Comparison of ENCODE assay signal across 11 cellular contexts in the genomic region with DNA sequence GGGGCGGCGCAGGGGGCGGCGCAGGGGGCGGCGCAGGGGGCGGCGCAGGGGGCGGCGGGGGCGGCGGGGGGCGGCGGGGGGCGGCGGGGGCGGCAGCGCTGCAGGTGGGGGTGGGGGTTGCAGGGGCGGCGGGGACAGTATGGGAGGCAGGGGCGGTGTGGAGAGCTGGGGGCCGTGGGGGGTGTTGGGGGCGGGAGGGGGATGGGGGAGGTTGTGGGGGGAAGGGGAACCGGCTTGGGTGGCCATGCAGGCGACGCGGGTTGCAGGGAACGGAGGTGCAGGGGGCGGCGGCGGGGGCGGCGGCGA. TPM values are rescaled to one million over a fixed set of nuclear protein-coding genes. Genes with fewer than 3 reads are reported as not detected.
DNase-seq lines count a peak whose midpoint lies in the region; ATAC-seq, FAIRE-seq and TF ChIP-seq lines count a peak whose summit lies in the region.
"Had no signal": no experiment of that assay in that cellular context is flagged by ENCODE, and none has a peak within 500 bp of the region (broad histone marks: within the 10 kb centered on the region; RNA-seq: fewer than 3 reads in every experiment).

No MANE protein-coding gene starts in this region.

- no peaks in the 10 kb centered on the region for H3K9me3 ChIP-seq in esophagus squamous epithelium
- H3K9me3 ChIP-seq in small intestine (ENCODE audit: control insufficient read depth, low read depth): no peaks in the 10 kb centered on the region

- peak overlapping the region; percentile 45 for H3K4me3 ChIP-seq in GM12875 (ENCODE audit: low read depth, low read length)
- H3K4me3 ChIP-seq in esophagus squamous epithelium: peak overlapping the region; percentile 23 to 70 (median 42)
- H3K4me3 ChIP-seq in skin epidermis: peak overlapping the region; percentile 31 to 50 (median 35)
- peak overlapping the region in 1 of 2 donors; percentile 50 for H3K4me3 ChIP-seq in small intestine (ENCODE audit: low read depth in 1 of 2, low read length in 2 of 2)

- no peak for FAIRE-seq in small intestine (lab: Jason Lieb, UNC)
- FAIRE-seq: G401.6 had no signal

- no peak for ATAC-seq in GM18517 (IDR thresholded peaks at IDR 0.05; ENCODE audit: unreplicated experiment)

- H3K27me3 ChIP-seq in esophagus squamous epithelium: peaks cover 0 to 48% (median 0%) of the 10 kb centered on the region in 4 donors
- no peaks in the 10 kb centered on the region for H3K27me3 ChIP-seq in small intestine (ENCODE audit: control insufficient read depth in 2 of 2, insufficient read depth in 2 of 2, low read length in 2 of 2)

- no CpG with 5 or more reads among the region's 34 CpGs for WGBS in esophagus squamous epithelium, 2 donors
- WGBS in small intestine, 3 donors: 0 to 4% (median 1%) methylated on average over 1 to 20 of the region's 34 CpGs

- H3K4me1 ChIP-seq in esophagus squamous epithelium (peaks cover 6 to 39% (median 15%) of the 10 kb centered on the region in 3 donors), small intestine (ENCODE audit: control insufficient read depth in 2 of 2, insufficient read depth in 1 of 2, low read depth in 1 of 2, low read length in 1 of 2) (peaks cover 0 to 10% of the 10 kb centered on the region in 2 donors)

- H3K27ac ChIP-seq in esophagus squamous epithelium (peak overlapping the region; percentile 56 to 94 (median 78)), skin epidermis (peak overlapping the region in 16 of 21 experiments; percentile 8 to 77 (median 58)), small intestine (ENCODE audit: low read depth in 1 of 2, low read length in 1 of 2) (no peak overlapping the region)
- H3K27ac ChIP-seq: SK-N-MC had no signal

- intact Hi-C loops in esophagus squamous epithelium (cut with DNase I): loop anchor here (5.0 kb wide), 2 partner anchors 42 to 267 kb away; no protein-coding TSS in a partner anchor

- DNase-seq in NCI-H460 (ENCODE audit: extremely low read depth, low read depth) (peak; percentile 40), esophagus squamous epithelium (lab: John Stamatoyannopoulos, UW) (no peak), small intestine (no peak)
- DNase-seq in activated CD4-positive, alpha-beta T cell treated with anti-CD3 and anti-CD28 coated beads, Interleukin-2, amount 50 U/mL, for 48 hours: no peak
- DNase-seq in activated effector memory CD4-positive, alpha-beta T cell treated with anti-CD3 and anti-CD28 coated beads, Interleukin-2, amount 50 U/mL, for 16 hours: no peak
- DNase-seq: cortex of kidney had no signal

- no peak for TF ChIP-seq POLR2A in esophagus squamous epithelium (IDR thresholded peaks at IDR 0.05)

- TF ChIP-seq CTCF in GM12875 (IDR thresholded peaks at IDR 0.05; ENCODE audit: borderline replicate concordance, insufficient read depth, low read depth, low read length) (no peak), esophagus squamous epithelium (IDR thresholded peaks at IDR 0.05) (no peak)

- H3K36me3 ChIP-seq in esophagus squamous epithelium: no peaks in the 10 kb centered on the region
- no peaks in the 10 kb centered on the region for H3K36me3 ChIP-seq in small intestine (ENCODE audit: control insufficient read depth in 2 of 2, insufficient read depth in 2 of 2, low read length in 2 of 2)

RNA-seq across cellular contexts. Expression of a gene that starts 13.0 kb away (rescaled TPM):
- total RNA-seq in NCI-H460 (2014; rRNA removed; shearing (Covaris generic)): 11.5 and 14.9 TPM in 2 replicates
- polyA plus RNA-seq in NCI-H460 (2014; cell fraction: nucleus; rRNA removed): 31.1 and 31.3 TPM in 2 replicates
- total RNA-seq in esophagus squamous epithelium: 1 to 10 TPM; 1.6 to 4.6 (median 2.9) TPM
- polyA plus RNA-seq in small intestine: 10 to 100 TPM; 12.6 to 20.8 (median 14.8) TPM

Comparison
In these comparisons a context has a peak if more than half of its experiments do, and no peak if none do; other contexts are left out.
1. H3K27ac ChIP-seq: peak in esophagus squamous epithelium (4 of 4) and skin epidermis (16 of 21); none in small intestine (0 of 2).